In genomic region chr3:7536921-7537320, GRCh38 we compare ENCODE assay signal across 29 cellular contexts.
"Had no signal": no experiment of that assay in that cellular context is flagged by ENCODE, and none has a peak within 500 bp of the region (broad histone marks: within the 10 kb centered on the region; RNA-seq: fewer than 3 reads in every experiment).

No MANE protein-coding gene starts in this region.

- H3K4me1 Mint-ChIP-seq: activated CD4-positive, alpha-beta T cell treated with anti-CD3 and anti-CD28 coated beads, Interleukin-2, amount 10 ng/mL, durations not matched to agents 24 days and 14 days; activated naive CD8-positive, alpha-beta T cell treated with anti-CD3 and anti-CD28 coated beads for 36 hours; activated T-helper 17 cell treated with anti-CD3 and anti-CD28 coated beads, Interleukin-2, amount 50 U/mL, for 72 hours; central memory CD8-positive, alpha-beta T cell had no signal

- H3K4me3 Mint-ChIP-seq: activated CD4-positive, alpha-beta T cell treated with anti-CD3 and anti-CD28 coated beads, Interleukin-2, amount 10 ng/mL, durations not matched to agents 24 days and 14 days; activated CD8-positive, alpha-beta T cell treated with anti-CD3 and anti-CD28 coated beads for 36 hours; activated naive CD8-positive, alpha-beta T cell treated with anti-CD3 and anti-CD28 coated beads for 36 hours; activated T-cell treated with anti-CD3 and anti-CD28 coated beads, Interleukin-2, amount 50 U/mL, for 72 hours; activated T-helper 17 cell treated with anti-CD3 and anti-CD28 coated beads, Interleukin-2, amount 50 U/mL, for 72 hours; central memory CD8-positive, alpha-beta T cell; T-helper 1 cell treated with Interleukin-12 subunit alpha and Interleukin-12 subunit beta and Interleukin-4 antibody, amounts not matched to agents 30 μg/mL and 1 μg/mL, for 36 hours; T-helper 2 cell treated with Interferon-gamma antibody and Interleukin-4, amounts not matched to agents 5 μg/mL and 100 μg/mL, for 36 hours had no signal

- ATAC-seq: activated CD8-positive, alpha-beta T cell treated with anti-CD3 and anti-CD28 coated beads for 36 hours; activated T-cell treated with anti-CD3 and anti-CD28 coated beads, Interleukin-2, amount 50 U/mL, for 72 hours; activated T-helper 17 cell treated with anti-CD3 and anti-CD28 coated beads, Interleukin-2, amount 50 U/mL, for 72 hours; PC-3 had no signal

- H3K27ac ChIP-seq: brain microvascular endothelial cell, colonic mucosa, KMS-11, SJSA1 had no signal

- DNase-seq: activated CD4-positive, alpha-beta T cell treated with anti-CD3 and anti-CD28 coated beads, Interleukin-2, amount 10 ng/mL, durations not matched to agents 24 days and 14 days; activated CD4-positive, alpha-beta T cell treated with anti-CD3 and anti-CD28 coated beads, Interleukin-2, amount 50 U/mL, for 4 hours; activated CD8-positive, alpha-beta T cell treated with anti-CD3 and anti-CD28 coated beads for 36 hours; activated effector memory CD4-positive, alpha-beta T cell treated with anti-CD3 and anti-CD28 coated beads, Interleukin-2, amount 50 U/mL, for 16 hours; activated naive CD4-positive, alpha-beta T cell; activated naive CD4-positive, alpha-beta T cell treated with anti-CD3 and anti-CD28 coated beads, Interleukin-2, amount 50 U/mL, for 16 hours; activated naive CD8-positive, alpha-beta T cell treated with anti-CD3 and anti-CD28 coated beads for 36 hours; activated T-cell treated with anti-CD3 and anti-CD28 coated beads, Interleukin-2, amount 50 U/mL, for 1 hour; activated T-cell treated with anti-CD3 and anti-CD28 coated beads, Interleukin-2, amount 50 U/mL, for 72 hours; amniotic stem cell; brain microvascular endothelial cell; colonic mucosa; MM.1S; MV-4-11; NCI-H1092; NCI-H1436 treated with DMSO at 0.1 percent for 48 hours; NCI-H187 treated with DMSO at 0.1 percent for 48 hours; NCI-H526 treated with DMSO at 0.1 percent for 48 hours; NCI-H82; NK-92 treated with Interleukin-12 subunit alpha and Interleukin-12 subunit beta, amount 100 ng/mL, for 24 hours; PC-3; Right ventricle myocardium superior; SK-N-SH had no signal

- H3K36me3 Mint-ChIP-seq: activated naive CD8-positive, alpha-beta T cell treated with anti-CD3 and anti-CD28 coated beads for 36 hours had no signal

- H3K27me3 Mint-ChIP-seq: activated CD4-positive, alpha-beta T cell treated with anti-CD3 and anti-CD28 coated beads, Interleukin-2, amount 10 ng/mL, durations not matched to agents 24 days and 14 days; activated CD8-positive, alpha-beta T cell treated with anti-CD3 and anti-CD28 coated beads for 36 hours; activated T-helper 17 cell treated with anti-CD3 and anti-CD28 coated beads, Interleukin-2, amount 50 U/mL, for 72 hours; central memory CD8-positive, alpha-beta T cell had no signal

- H3K27ac Mint-ChIP-seq: activated CD4-positive, alpha-beta T cell treated with anti-CD3 and anti-CD28 coated beads, Interleukin-2, amount 10 ng/mL, durations not matched to agents 24 days and 14 days; activated CD8-positive, alpha-beta T cell treated with anti-CD3 and anti-CD28 coated beads for 36 hours; activated naive CD8-positive, alpha-beta T cell treated with anti-CD3 and anti-CD28 coated beads for 36 hours; activated T-cell treated with anti-CD3 and anti-CD28 coated beads, Interleukin-2, amount 50 U/mL, for 72 hours; activated T-helper 17 cell treated with anti-CD3 and anti-CD28 coated beads, Interleukin-2, amount 50 U/mL, for 72 hours; T-helper 1 cell treated with Interleukin-12 subunit alpha and Interleukin-12 subunit beta and Interleukin-4 antibody, amounts not matched to agents 30 μg/mL and 1 μg/mL, for 36 hours; T-helper 2 cell treated with Interferon-gamma antibody and Interleukin-4, amounts not matched to agents 5 μg/mL and 100 μg/mL, for 36 hours had no signal

- H3K9me3 Mint-ChIP-seq: activated CD4-positive, alpha-beta T cell treated with anti-CD3 and anti-CD28 coated beads, Interleukin-2, amount 10 ng/mL, durations not matched to agents 24 days and 14 days; activated CD8-positive, alpha-beta T cell treated with anti-CD3 and anti-CD28 coated beads for 36 hours; activated naive CD8-positive, alpha-beta T cell treated with anti-CD3 and anti-CD28 coated beads for 36 hours; T-helper 1 cell treated with Interleukin-12 subunit alpha and Interleukin-12 subunit beta and Interleukin-4 antibody, amounts not matched to agents 30 μg/mL and 1 μg/mL, for 36 hours; T-helper 2 cell treated with Interferon-gamma antibody and Interleukin-4, amounts not matched to agents 5 μg/mL and 100 μg/mL, for 36 hours had no signal
